Comparison of ENCODE assay signal across 22 cellular contexts in the genomic region with DNA sequence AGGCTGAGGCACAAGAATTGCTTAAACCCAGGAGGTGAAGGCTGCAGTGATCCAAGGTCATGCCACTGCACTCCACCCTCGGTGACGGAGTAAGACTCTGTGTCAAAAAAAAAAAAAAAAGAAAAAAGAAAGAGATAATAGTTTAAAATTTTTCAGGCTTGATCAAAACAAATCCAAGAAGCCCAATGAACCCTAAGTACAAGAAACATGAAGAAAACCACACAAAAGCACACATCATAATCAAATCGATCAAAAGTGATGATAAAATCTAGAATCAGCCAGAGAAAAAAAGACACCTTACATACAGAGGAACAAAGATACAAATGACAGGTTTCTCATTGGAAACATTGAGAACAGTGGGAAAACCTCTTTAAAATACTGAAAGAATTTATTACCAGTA. TPM values are rescaled to one million over a fixed set of nuclear protein-coding genes. Genes with fewer than 3 reads are reported as not detected.
"Had no signal": no experiment of that assay in that cellular context is flagged by ENCODE, and none has a peak within 500 bp of the region (broad histone marks: within the 10 kb centered on the region; RNA-seq: fewer than 3 reads in every experiment).

No MANE protein-coding gene starts in this region.

- H3K4me3 ChIP-seq: K562 had no signal

- H3K9me3 ChIP-seq: SK-N-SH had no signal

- ATAC-seq: HepG2, K562 had no signal

- DNase-seq: IMR-90, Kasumi-1, MM.1S, NCI-H1092 treated with DMSO at 0.1 percent for 48 hours, NCI-H1436, NCI-H1694, NCI-H187 treated with DMSO at 0.1 percent for 48 hours, NCI-H2029 treated with DMSO at 0.1 percent for 48 hours, NCI-H2171 treated with DMSO at 0.1 percent for 48 hours, NCI-H345, NCI-H524, NCI-H526 treated with DMSO at 0.1 percent for 48 hours, NCI-H748 treated with DMSO at 0.1 percent for 48 hours, SHP77, SK-N-SH had no signal

- H3K27ac ChIP-seq: KMS-11, RWPE1 had no signal

RNA-seq across cellular contexts. Expression of a gene that starts 31.5 kb away (rescaled TPM):
- total RNA-seq: HT1080, IMR-90, K562, M059J, SK-MEL-5 had no signal
- polyA plus RNA-seq: IMR-90, K562, SK-N-SH had no signal
